ENCODE assay signal across 8 cellular contexts in genomic region chr16:4270595-4270994, GRCh38. TPM values are rescaled to one million over a fixed set of nuclear protein-coding genes. Genes with fewer than 3 reads are reported as not detected.
DNase-seq lines count a peak whose midpoint lies in the region; ATAC-seq and TF ChIP-seq lines count a peak whose summit lies in the region.

No MANE protein-coding gene starts in this region.

- intact Hi-C loops in activated B cell treated with CpG ODN at 0.5 μM for 24 hours (cut with micrococcal nuclease), result loop anchor here (5.0 kb wide), 4 partner anchors 82 to 658 kb away; partner anchors contain the start of genes NMRAL1, PAM16 and SLX4
- intact Hi-C loops in left colon (cut with DNase I, micrococcal nuclease), result no loop called here

- no peaks in the 10 kb centered on the region for H3K9me3 Mint-ChIP-seq in activated B cell treated with CpG ODN at 0.5 μM for 24 hours
- H3K9me3 Mint-ChIP-seq in stimulated activated naive CD8-positive, alpha-beta T cell treated with anti-CD3 and anti-CD28 coated beads, Interleukin-15, amount 100 ng/mL, for 72 hours, result no peaks in the 10 kb centered on the region

- CTCF ChIA-PET in activated B cell treated with CpG ODN at 0.5 μM for 24 hours (lab: Charles Lee), result interaction anchor here (1.5 to 4.8 kb wide), 2 partner anchors 12 to 16 kb away, joined by 6 to 31 read pairs; no protein-coding TSS in a partner anchor

- peak overlapping the region; percentile 88 for H3K27ac Mint-ChIP-seq in activated B cell treated with CpG ODN at 0.5 μM for 24 hours
- H3K27ac Mint-ChIP-seq in stimulated activated naive CD8-positive, alpha-beta T cell treated with anti-CD3 and anti-CD28 coated beads, Interleukin-15, amount 100 ng/mL, for 72 hours, result peak overlapping the region; percentile 95 to 98

- no peak for ATAC-seq in activated B cell treated with CpG ODN at 0.5 μM for 24 hours (ENCODE audit: low read depth)
- ATAC-seq in stimulated activated naive CD8-positive, alpha-beta T cell treated with anti-CD3 and anti-CD28 coated beads, Interleukin-15, amount 100 ng/mL, for 72 hours, result no peak
- ATAC-seq in left colon, result no peak

- H3K36me3 Mint-ChIP-seq in activated B cell treated with CpG ODN at 0.5 μM for 24 hours (ENCODE audit: low read depth), result peaks cover 2% of the 10 kb centered on the region

- TF ChIP-seq CTCF in activated B cell treated with CpG ODN at 0.5 μM for 24 hours (IDR thresholded peaks at IDR 0.05), result no peak
- TF ChIP-seq CTCF in GM13977 (IDR thresholded peaks at IDR 0.05; ENCODE audit: extremely low read depth, insufficient read depth, missing control alignments), result no peak

- H3K9me3 ChIP-seq in iPS-18c (ENCODE audit: control insufficient read depth, insufficient read depth, low read length), result no peaks in the 10 kb centered on the region

- in situ Hi-C loops in GM13977 (cut with MboI; ENCODE audit: low pct_unique_long_range_greater_than_20kb, low sequenced_read_pairs, unreplicated experiment), result no loop called here

- H3K4me3 Mint-ChIP-seq in activated B cell treated with CpG ODN at 0.5 μM for 24 hours, result peak overlapping the region; percentile 86
- H3K4me3 Mint-ChIP-seq in stimulated activated naive CD8-positive, alpha-beta T cell treated with anti-CD3 and anti-CD28 coated beads, Interleukin-15, amount 100 ng/mL, for 72 hours, result peak overlapping the region; percentile 91 to 93

- POLR2A ChIA-PET in activated B cell treated with CpG ODN at 0.5 μM for 24 hours (lab: Charles Lee), result interaction anchor here (1.7 to 4.0 kb wide), 4 partner anchors 13 to 354 kb away, joined by 4 to 78 read pairs (median 16); partner anchors contain the start of gene MGRN1

- peaks cover 11% of the 10 kb centered on the region for H3K4me1 Mint-ChIP-seq in activated B cell treated with CpG ODN at 0.5 μM for 24 hours
- peaks cover 32% of the 10 kb centered on the region for H3K4me1 Mint-ChIP-seq in stimulated activated naive CD8-positive, alpha-beta T cell treated with anti-CD3 and anti-CD28 coated beads, Interleukin-15, amount 100 ng/mL, for 72 hours

- H3K27me3 Mint-ChIP-seq in activated B cell treated with CpG ODN at 0.5 μM for 24 hours, result no peaks in the 10 kb centered on the region
- no peaks in the 10 kb centered on the region for H3K27me3 Mint-ChIP-seq in stimulated activated naive CD8-positive, alpha-beta T cell treated with anti-CD3 and anti-CD28 coated beads, Interleukin-15, amount 100 ng/mL, for 72 hours

- H3K4me3 ChIP-seq in iPS-18c (ENCODE audit: insufficient read depth, low read depth, low read length), result peak overlapping the region; percentile 74

- DNase-seq in activated CD8-positive, alpha-beta memory T cell treated with anti-CD3 and anti-CD28 coated beads for 24 hours, result peak; percentile 64
- no peak for DNase-seq in activated CD8-positive, alpha-beta memory T cell treated with anti-CD3 and anti-CD28 coated beads, Interleukin-2, amount 50 U/mL, for 48 hours
- DNase-seq in activated B cell treated with CpG ODN at 0.5 μM for 24 hours (no peak), GM13977 (ENCODE audit: low spot score) (no peak), NCI-H446 (lab: John Stamatoyannopoulos, UW) (no peak), left colon (no peak)
- DNase-seq in stimulated activated naive CD8-positive, alpha-beta T cell treated with anti-CD3 and anti-CD28 coated beads, Interleukin-15, amount 100 ng/mL, for 72 hours, result no peak

RNA-seq across cellular contexts. Expression of gene TFAP4, which starts 2.2 kb away (rescaled TPM):
- total RNA-seq in activated B cell treated with CpG ODN at 0.5 μM for 24 hours, result 16.7 and 18.1 TPM in 2 replicates
- 1 to 10 TPM; 8.5 to 9.4 TPM for total RNA-seq in left colon

RNA-seq across cellular contexts. Expression of gene SRL, which starts 28.7 kb away (rescaled TPM):
- total RNA-seq in activated B cell treated with CpG ODN at 0.5 μM for 24 hours (not detected in 2 replicates), left colon (under 1 TPM; 0.46 to 0.50 TPM)

RNA-seq across cellular contexts. Expression of gene GLIS2, which starts 45.3 kb away (rescaled TPM):
- total RNA-seq in activated B cell treated with CpG ODN at 0.5 μM for 24 hours (not detected in 2 replicates), left colon (1 to 10 TPM; 1.6 to 3.6 TPM)
